Comparison of ENCODE assay signal across 21 cellular contexts in the genomic region with DNA sequence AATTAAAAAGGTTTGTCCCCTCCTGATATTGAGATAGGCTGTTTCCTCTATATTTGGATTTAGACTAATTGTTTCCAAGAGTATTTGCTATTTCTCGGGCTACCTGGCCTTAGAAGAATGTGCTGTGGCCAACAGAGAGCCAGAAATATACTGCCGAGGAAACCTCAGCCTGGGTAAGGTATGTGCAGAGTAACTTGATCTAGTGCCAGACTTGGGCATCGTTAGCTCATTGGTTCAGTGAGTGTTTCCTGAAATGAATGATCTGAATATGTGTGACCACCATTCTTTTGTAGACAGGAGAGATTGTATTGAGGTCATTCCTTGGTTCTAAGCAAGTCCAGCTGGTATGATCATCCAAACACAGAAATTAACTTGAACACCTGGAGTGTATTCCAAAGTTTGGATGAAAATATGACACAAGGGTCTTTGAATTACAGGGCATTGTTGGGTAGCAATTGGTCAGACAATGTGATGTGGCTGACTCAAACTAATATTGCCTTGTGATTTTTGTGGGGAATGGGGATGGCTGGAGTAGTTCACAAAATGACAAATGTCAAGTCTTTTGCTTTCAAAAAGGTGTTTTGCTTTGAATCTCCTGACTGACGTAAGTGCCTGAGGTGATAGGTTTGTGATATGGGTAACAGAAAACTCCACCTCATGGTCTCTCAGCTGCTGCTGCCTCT.
"Had no signal": no experiment of that assay in that cellular context is flagged by ENCODE, and none has a peak within 500 bp of the region (broad histone marks: within the 10 kb centered on the region; RNA-seq: fewer than 3 reads in every experiment).

No MANE protein-coding gene starts in this region.

- H3K36me3 Mint-ChIP-seq: activated naive CD8-positive, alpha-beta T cell treated with anti-CD3 and anti-CD28 coated beads, Interleukin-2, amount 10 ng/mL, durations not matched to agents 7 days and 5 days had no signal

- H3K9me3 Mint-ChIP-seq: activated naive CD4-positive, alpha-beta T cell treated with anti-CD3 and anti-CD28 coated beads for 36 hours; activated naive CD8-positive, alpha-beta T cell treated with anti-CD3 and anti-CD28 coated beads, Interleukin-2, amount 10 ng/mL, durations not matched to agents 7 days and 5 days; activated T-cell treated with anti-CD3 and anti-CD28 coated beads, Interleukin-2, amount 50 U/mL, for 24 hours; T-helper 1 cell treated with Interleukin-12 subunit alpha and Interleukin-12 subunit beta and Interleukin-4 antibody, amounts not matched to agents 30 μg/mL and 1 μg/mL, for 36 hours had no signal

- H3K36me3 ChIP-seq: adrenal gland had no signal

- H3K27ac Mint-ChIP-seq: activated CD8-positive, alpha-beta T cell treated with anti-CD3 and anti-CD28 coated beads, Interleukin-2, amount 10 ng/mL, durations not matched to agents 7 days and 5 days; activated naive CD4-positive, alpha-beta T cell treated with anti-CD3 and anti-CD28 coated beads for 36 hours; activated naive CD8-positive, alpha-beta T cell treated with anti-CD3 and anti-CD28 coated beads, Interleukin-2, amount 10 ng/mL, durations not matched to agents 7 days and 5 days; activated T-cell treated with anti-CD3 and anti-CD28 coated beads, Interleukin-2, amount 50 U/mL, for 24 hours; T-helper 1 cell treated with Interleukin-12 subunit alpha and Interleukin-12 subunit beta and Interleukin-4 antibody, amounts not matched to agents 30 μg/mL and 1 μg/mL, for 36 hours had no signal

- H3K27ac ChIP-seq: adrenal gland, PC-9 had no signal

- ATAC-seq: activated CD8-positive, alpha-beta T cell treated with anti-CD3 and anti-CD28 coated beads, Interleukin-2, amount 10 ng/mL, durations not matched to agents 7 days and 5 days had no signal

- H3K4me1 Mint-ChIP-seq: activated naive CD8-positive, alpha-beta T cell treated with anti-CD3 and anti-CD28 coated beads, Interleukin-2, amount 10 ng/mL, durations not matched to agents 7 days and 5 days had no signal

- H3K4me1 ChIP-seq: adrenal gland had no signal

- H3K27me3 ChIP-seq: adrenal gland had no signal

- DNase-seq: activated CD4-positive, alpha-beta T cell treated with anti-CD3 and anti-CD28 coated beads for 48 hours; activated CD4-positive, alpha-beta T cell treated with anti-CD3 and anti-CD28 coated beads, Interleukin-2, amount 50 U/mL, for 4 hours; activated CD4-positive, CD25-positive, alpha-beta regulatory T cell treated with anti-CD3 and anti-CD28 coated beads, Interleukin-2, amount 50 U/mL, for 72 hours; activated CD8-positive, alpha-beta memory T cell treated with anti-CD3 and anti-CD28 coated beads, Interleukin-2, amount 50 U/mL, for 48 hours; activated CD8-positive, alpha-beta T cell treated with anti-CD3 and anti-CD28 coated beads, Interleukin-2, amount 10 ng/mL, durations not matched to agents 7 days and 5 days; activated gamma-delta T cell; activated naive CD4-positive, alpha-beta T cell treated with anti-CD3 and anti-CD28 coated beads for 36 hours; activated naive CD8-positive, alpha-beta T cell treated with anti-CD3 and anti-CD28 coated beads, Interleukin-2, amount 10 ng/mL, durations not matched to agents 7 days and 5 days; activated T-cell treated with anti-CD3 and anti-CD28 coated beads, Interleukin-2, amount 50 U/mL, for 24 hours; adrenal gland; anterior cingulate cortex; cerebellar nuclear complex; NCI-H1048; NCI-H146; NCI-H187 treated with DMSO at 0.1 percent for 48 hours; NCI-H2081 treated with DMSO at 0.1 percent for 48 hours; NCI-H446; NCI-H524; PC-9; SHP77 treated with DMSO at 0.1 percent for 48 hours had no signal

- H3K4me2 ChIP-seq: PC-9 had no signal

- H3K4me3 ChIP-seq: adrenal gland, PC-9 had no signal

- H3K9me3 ChIP-seq: adrenal gland had no signal

- H2AFZ ChIP-seq: PC-9 had no signal

- H3K4me3 Mint-ChIP-seq: activated CD8-positive, alpha-beta T cell treated with anti-CD3 and anti-CD28 coated beads, Interleukin-2, amount 10 ng/mL, durations not matched to agents 7 days and 5 days; activated naive CD4-positive, alpha-beta T cell treated with anti-CD3 and anti-CD28 coated beads for 36 hours; activated naive CD8-positive, alpha-beta T cell treated with anti-CD3 and anti-CD28 coated beads, Interleukin-2, amount 10 ng/mL, durations not matched to agents 7 days and 5 days; activated T-cell treated with anti-CD3 and anti-CD28 coated beads, Interleukin-2, amount 50 U/mL, for 24 hours; T-helper 1 cell treated with Interleukin-12 subunit alpha and Interleukin-12 subunit beta and Interleukin-4 antibody, amounts not matched to agents 30 μg/mL and 1 μg/mL, for 36 hours had no signal
